13 cellular contexts compared by ENCODE assay signal in the genomic region with DNA sequence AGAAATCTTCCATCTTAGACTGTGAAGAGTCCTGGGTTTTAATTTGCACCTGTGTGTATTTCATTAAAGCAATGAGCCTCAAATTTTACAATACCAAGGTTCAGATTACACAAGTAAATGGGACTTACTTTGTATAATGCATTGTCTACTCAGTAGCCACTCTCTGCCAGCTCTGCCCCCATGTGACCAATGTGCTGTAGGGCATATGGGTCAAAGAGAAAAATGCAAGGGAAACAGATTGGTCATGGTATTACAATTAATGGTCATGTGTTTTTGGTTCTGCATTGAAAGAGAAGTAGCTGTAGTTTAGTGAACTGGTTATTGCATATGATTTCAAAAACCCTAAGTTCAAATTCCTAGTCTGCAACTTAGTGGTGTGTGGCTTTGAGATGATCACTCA.
DNase-seq lines count a peak whose midpoint lies in the region; ATAC-seq, FAIRE-seq and TF ChIP-seq lines count a peak whose summit lies in the region.
"Had no signal": no experiment of that assay in that cellular context is flagged by ENCODE, and none has a peak within 500 bp of the region (broad histone marks: within the 10 kb centered on the region; RNA-seq: fewer than 3 reads in every experiment).

No MANE protein-coding gene starts in this region.

- no peak overlapping the region for H3K4me3 ChIP-seq in NB4 (ENCODE audit: low read depth, low read length)
- H3K4me3 ChIP-seq in choroid plexus epithelial cell (ENCODE audit: low read depth, low read length) = no peak overlapping the region
- no peak overlapping the region for H3K4me3 ChIP-seq in retinal pigment epithelial cell (ENCODE audit: low read length)

- TF ChIP-seq CTCF in GM13977 (IDR thresholded peaks at IDR 0.05; ENCODE audit: extremely low read depth, insufficient read depth, missing control alignments) (peak; percentile 2), NB4 (IDR thresholded peaks at IDR 0.05; ENCODE audit: low read depth, low read length) (no peak), choroid plexus epithelial cell (conservative IDR thresholded peaks at IDR 0.05; ENCODE audit: low read depth, low read length) (no peak), retinal pigment epithelial cell (conservative IDR thresholded peaks at IDR 0.05; ENCODE audit: low read depth, low read length) (peak; percentile 34)

- DNase-seq in GM13977 (ENCODE audit: low spot score) = no peak
- peak; percentile 6 for DNase-seq in NB4 (ENCODE audit: low read depth)
- peak; percentile 13 for DNase-seq in choroid plexus epithelial cell (ENCODE audit: low read depth)
- no peak for DNase-seq in retinal pigment epithelial cell (ENCODE audit: low read depth)
- DNase-seq in cerebellum (ENCODE audit: low spot score) = no peak
- no peak for DNase-seq in GM19239 (ENCODE audit: insufficient read length, low spot score)
- DNase-seq: activated CD8-positive, alpha-beta memory T cell treated with anti-CD3 and anti-CD28 coated beads for 24 hours; activated naive CD4-positive, alpha-beta T cell treated with anti-CD3 and anti-CD28 coated beads, Interleukin-2, amount 50 U/mL, for 16 hours; NCI-H1417; stimulated activated naive CD4-positive, alpha-beta T cell; T-helper 1 cell had no signal

- no peak for TF ChIP-seq POLR2A in NB4 (IDR thresholded peaks at IDR 0.05; ENCODE audit: extremely low read depth, insufficient read length)

- no peak for FAIRE-seq in GM19239 (lab: Jason Lieb, UNC)
- FAIRE-seq: GM12891 had no signal

- no peak for ATAC-seq in HG03108 (IDR thresholded peaks at IDR 0.05; ENCODE audit: unreplicated experiment)

- in situ Hi-C loops in GM13977 (cut with MboI; ENCODE audit: low pct_unique_long_range_greater_than_20kb, low sequenced_read_pairs, unreplicated experiment) = no loop called here

Comparison
In these comparisons a context has a peak if more than half of its experiments do, and no peak if none do; other contexts are left out.
1. DNase-seq: peak in NB4 (single experiment) and choroid plexus epithelial cell (single experiment); none in GM13977 (single experiment), retinal pigment epithelial cell (single experiment), cerebellum (single experiment) and GM19239 (single experiment).
2. CTCF ChIP-seq: peak in GM13977 (single experiment) and retinal pigment epithelial cell (single experiment); none in NB4 (single experiment) and choroid plexus epithelial cell (single experiment).